ENCODE assay signal across 8 cellular contexts in the genomic region with DNA sequence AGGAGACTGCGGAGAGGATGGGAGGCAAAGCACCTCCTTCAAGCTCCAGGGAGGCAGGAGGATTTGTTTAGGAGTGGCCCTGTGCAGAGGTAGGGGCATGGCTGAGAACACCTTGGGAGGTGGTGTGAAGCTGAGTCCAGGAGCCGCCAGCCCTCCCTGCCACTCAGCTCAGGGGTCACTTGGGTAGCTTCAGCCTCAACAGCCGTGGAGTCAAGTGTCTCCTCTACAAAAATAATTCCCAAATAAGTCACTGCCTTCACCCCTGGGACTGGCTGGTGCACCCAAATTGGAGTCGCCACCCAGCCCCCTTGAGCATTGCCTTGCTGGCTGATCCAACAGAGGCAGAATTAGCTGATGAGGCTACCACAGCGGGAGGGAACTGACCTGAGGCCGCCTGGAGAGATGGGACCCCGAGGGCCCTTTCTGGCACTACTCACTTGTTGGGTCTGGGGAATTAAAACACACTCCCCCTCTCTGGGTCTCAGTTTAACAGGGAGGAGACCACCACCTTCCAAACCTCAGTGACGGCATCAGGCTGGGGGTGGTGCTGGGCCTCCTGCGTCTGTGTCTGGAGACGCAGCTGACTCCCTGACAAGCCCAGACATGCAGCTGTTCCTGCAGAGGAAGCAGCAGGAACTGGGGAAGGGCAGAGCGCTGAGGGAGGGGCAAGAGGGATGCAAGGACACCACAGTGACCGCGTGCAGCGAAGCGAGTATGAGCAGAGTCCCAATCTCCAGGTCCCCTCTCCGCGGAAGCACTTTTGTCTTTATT.
DNase-seq lines count a peak whose midpoint lies in the region; ATAC-seq and TF ChIP-seq lines count a peak whose summit lies in the region.

No MANE protein-coding gene starts in this region.

- BruUV-seq in Panc1 (replicated peaks; lab: Mats Ljungman, UMichigan): no TSS peak

- no peak for DNase-seq in activated naive CD4-positive, alpha-beta T cell treated with anti-CD3 and anti-CD28 coated beads for 36 hours
- no peak for DNase-seq in activated naive CD4-positive, alpha-beta T cell treated with anti-CD3 and anti-CD28 coated beads, Interleukin-2, amount 50 U/mL, for 16 hours
- no peak for DNase-seq in Panc1 (ENCODE audit: low read depth, low spot score)
- peak; percentile 76 for DNase-seq in fibroblast of pulmonary artery (ENCODE audit: low read depth)
- peak; percentile 83 for DNase-seq in posterior vena cava (ENCODE audit: low spot score)
- no peak for DNase-seq in activated CD4-positive, CD25-positive, alpha-beta regulatory T cell treated with anti-CD3 and anti-CD28 coated beads, Interleukin-2, amount 50 U/mL, for 72 hours
- DNase-seq in activated T-cell treated with anti-CD3 and anti-CD28 coated beads, Interleukin-2, amount 50 U/mL, for 24 hours: no peak

- H3K4me3 Mint-ChIP-seq in activated naive CD4-positive, alpha-beta T cell treated with anti-CD3 and anti-CD28 coated beads for 36 hours: no peak overlapping the region
- H3K4me3 Mint-ChIP-seq in activated T-cell treated with anti-CD3 and anti-CD28 coated beads, Interleukin-2, amount 50 U/mL, for 24 hours: no peak overlapping the region

- peaks cover 33% of the 10 kb centered on the region for H3K4me1 ChIP-seq in Panc1 (ENCODE audit: control insufficient read depth, insufficient read depth, low read length)

- H3K36me3 ChIP-seq in Panc1 (ENCODE audit: control insufficient read depth, insufficient read depth, low read length): no peaks in the 10 kb centered on the region

- H3K27me3 ChIP-seq in Panc1 (ENCODE audit: control insufficient read depth, insufficient read depth, low read length): no peaks in the 10 kb centered on the region

- H3K27me3 Mint-ChIP-seq in activated naive CD4-positive, alpha-beta T cell treated with anti-CD3 and anti-CD28 coated beads for 36 hours (ENCODE audit: low read depth): no peaks in the 10 kb centered on the region
- H3K27me3 Mint-ChIP-seq in activated T-cell treated with anti-CD3 and anti-CD28 coated beads, Interleukin-2, amount 50 U/mL, for 24 hours: no peaks in the 10 kb centered on the region

- H3K27ac ChIP-seq in Panc1 (ENCODE audit: low read length): peak overlapping the region; percentile 27

- peak overlapping the region; percentile 66 for H3K27ac Mint-ChIP-seq in activated naive CD4-positive, alpha-beta T cell treated with anti-CD3 and anti-CD28 coated beads for 36 hours
- H3K27ac Mint-ChIP-seq in activated T-cell treated with anti-CD3 and anti-CD28 coated beads, Interleukin-2, amount 50 U/mL, for 24 hours: no peak overlapping the region

- no peak for TF ChIP-seq CTCF in Panc1 (IDR thresholded peaks at IDR 0.05)
- no peak for TF ChIP-seq CTCF in fibroblast of pulmonary artery (IDR thresholded peaks at IDR 0.05; ENCODE audit: low read length, missing control alignments)

- POLR2A ChIA-PET in Panc1 (lab: Charles Lee): interaction anchor here (0.6 to 1.1 kb wide), 4 partner anchors 88 to 245 kb away, joined by 3 to 7 read pairs (median 4); no protein-coding TSS in a partner anchor

- H3K4me1 Mint-ChIP-seq in activated naive CD4-positive, alpha-beta T cell treated with anti-CD3 and anti-CD28 coated beads for 36 hours (ENCODE audit: low read depth): peaks cover 16% of the 10 kb centered on the region
- H3K4me1 Mint-ChIP-seq in activated T-cell treated with anti-CD3 and anti-CD28 coated beads, Interleukin-2, amount 50 U/mL, for 24 hours (ENCODE audit: low read depth): peaks cover 17% of the 10 kb centered on the region

- no peaks in the 10 kb centered on the region for H3K9me3 ChIP-seq in Panc1 (ENCODE audit: control insufficient read depth, insufficient read depth, low read depth, low read length)

- CTCF ChIA-PET in activated naive CD4-positive, alpha-beta T cell treated with anti-CD3 and anti-CD28 coated beads for 36 hours (lab: Charles Lee): interaction anchor here (0.5 to 8.4 kb wide), 7 partner anchors 11 to 185 kb away, joined by 3 to 83 read pairs (median 5); no protein-coding TSS in a partner anchor
- CTCF ChIA-PET in Panc1 (lab: Charles Lee): interaction anchor here (0.5 to 1.3 kb wide), 3 partner anchors 90 to 199 kb away, joined by 3 to 5 read pairs (median 4); a partner anchor contains a TSS

- no peak for ATAC-seq in Panc1
- ATAC-seq in HG03469 (IDR thresholded peaks at IDR 0.05; ENCODE audit: unreplicated experiment): no peak

- no peak overlapping the region for H3K4me3 ChIP-seq in Panc1 (ENCODE audit: low read depth in 2 of 2, low read length in 2 of 2)
- H3K4me3 ChIP-seq in fibroblast of pulmonary artery (replicated peaks; ENCODE audit: low read depth, low read length): no peak overlapping the region

- no peaks in the 10 kb centered on the region for H3K9me3 Mint-ChIP-seq in activated naive CD4-positive, alpha-beta T cell treated with anti-CD3 and anti-CD28 coated beads for 36 hours
- no peaks in the 10 kb centered on the region for H3K9me3 Mint-ChIP-seq in activated T-cell treated with anti-CD3 and anti-CD28 coated beads, Interleukin-2, amount 50 U/mL, for 24 hours

- intact Hi-C loops in activated naive CD4-positive, alpha-beta T cell treated with anti-CD3 and anti-CD28 coated beads for 36 hours (cut with micrococcal nuclease): no loop called here
- intact Hi-C loops in Panc1 (cut with micrococcal nuclease; ENCODE audit: unreplicated experiment) (loop anchor here (5.0 kb wide), 1 partner anchor 172 kb away; no protein-coding TSS in a partner anchor), posterior vena cava (cut with DNase I) (loop anchor here in 1 of 2 donors (5.0 kb wide), 1 partner anchor 102 kb away; no protein-coding TSS in a partner anchor)

- in situ Hi-C loops in Panc1 (cut with HindIII; ENCODE audit: low pct_unique_long_range_greater_than_20kb, low sequenced_read_pairs): no loop called here

- H3K36me3 Mint-ChIP-seq in activated naive CD4-positive, alpha-beta T cell treated with anti-CD3 and anti-CD28 coated beads for 36 hours (ENCODE audit: low read depth): no peaks in the 10 kb centered on the region
- peaks cover 2% of the 10 kb centered on the region for H3K36me3 Mint-ChIP-seq in activated T-cell treated with anti-CD3 and anti-CD28 coated beads, Interleukin-2, amount 50 U/mL, for 24 hours (ENCODE audit: low read depth)

Comparison
In these comparisons a context has a peak if more than half of its experiments do, and no peak if none do; other contexts are left out.
1. DNase-seq: peak in fibroblast of pulmonary artery (single experiment) and posterior vena cava (single experiment); none in activated naive CD4-positive, alpha-beta T cell treated with anti-CD3 and anti-CD28 coated beads for 36 hours (single experiment), activated naive CD4-positive, alpha-beta T cell treated with anti-CD3 and anti-CD28 coated beads, Interleukin-2, amount 50 U/mL, for 16 hours (single experiment), Panc1 (single experiment), activated CD4-positive, CD25-positive, alpha-beta regulatory T cell treated with anti-CD3 and anti-CD28 coated beads, Interleukin-2, amount 50 U/mL, for 72 hours (single experiment) and activated T-cell treated with anti-CD3 and anti-CD28 coated beads, Interleukin-2, amount 50 U/mL, for 24 hours (single experiment).